In the genomic region with DNA sequence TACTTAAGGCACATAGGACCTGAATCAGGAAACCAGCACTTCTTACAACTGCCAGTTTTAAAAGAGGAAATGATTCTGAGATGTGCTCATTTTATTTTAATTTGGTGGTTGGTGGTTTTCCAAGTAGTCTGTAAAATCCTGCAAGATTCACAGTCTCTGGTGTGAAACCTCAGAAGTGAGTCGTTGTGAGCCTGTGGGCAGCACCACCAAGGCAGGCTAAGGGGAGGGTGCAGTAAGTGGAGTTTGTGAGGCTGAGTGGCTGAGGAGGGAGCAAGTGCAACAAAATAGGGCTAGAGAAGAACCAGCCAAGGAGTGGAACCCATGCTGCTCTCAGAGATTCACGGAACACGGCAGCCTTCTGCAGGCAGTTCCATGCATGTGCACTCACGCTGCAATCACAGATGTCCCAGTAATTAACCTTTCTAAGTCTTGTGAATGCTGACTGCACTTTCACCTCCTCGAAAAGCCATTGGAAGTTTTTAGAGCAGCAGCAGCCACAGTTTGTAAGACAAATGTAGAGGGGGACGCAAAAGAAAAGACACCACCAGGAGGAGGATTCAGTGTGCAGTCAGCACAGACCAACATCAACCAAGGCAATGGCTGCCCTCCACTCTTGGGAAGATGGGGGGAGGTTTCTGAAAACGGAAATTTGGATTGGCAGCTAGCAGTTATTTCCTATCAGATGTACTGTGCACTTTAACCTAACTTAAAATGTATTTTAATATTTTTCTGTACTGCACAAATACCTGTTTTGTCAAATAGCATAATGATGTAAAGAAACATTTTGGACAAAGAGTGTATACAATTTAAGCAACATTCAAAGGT, we compare ENCODE assay signal across 8 cellular contexts. TPM values are rescaled to one million over a fixed set of nuclear protein-coding genes. Genes with fewer than 3 reads are reported as not detected.
DNase-seq lines count a peak whose midpoint lies in the region; ATAC-seq and TF ChIP-seq lines count a peak whose summit lies in the region.

No MANE protein-coding gene starts in this region.

- POLR2A ChIA-PET in CD8-positive, alpha-beta T cell (lab: Charles Lee), result interaction anchor here (0.7 kb wide), 1 partner anchor 18 kb away, joined by 7 read pairs; no protein-coding TSS in a partner anchor

- H3K27me3 Mint-ChIP-seq in CD8-positive, alpha-beta T cell (ENCODE audit: low read depth), result no peaks in the 10 kb centered on the region

- peak; percentile 13 to 73 (median 44) for DNase-seq in CD8-positive, alpha-beta T cell
- DNase-seq in HS-5 (ENCODE audit: low read depth) (peak; percentile 10), globus pallidus (ENCODE audit: low spot score) (peak; percentile 22), middle frontal gyrus (ENCODE audit: extremely low spot score, low spot score) (no peak), NCI-H510A (lab: John Stamatoyannopoulos, UW) (no peak)
- DNase-seq in activated CD4-positive, alpha-beta T cell treated with anti-CD3 and anti-CD28 coated beads, Interleukin-2, amount 50 U/mL, for 48 hours, result peak; percentile 52 to 60
- peak; percentile 35 to 79 for DNase-seq in stimulated activated effector memory CD8-positive, alpha-beta T cell treated with anti-CD3 and anti-CD28 coated beads, Interleukin-12 subunit alpha, Interleukin-12 subunit beta, amount 100 ng/mL, for 72 hours (ENCODE audit: low spot score in 2 of 2)

- peaks cover 20% of the 10 kb centered on the region for H3K4me1 ChIP-seq in CD8-positive, alpha-beta T cell (ENCODE audit: insufficient read depth, low read length)

- H3K36me3 Mint-ChIP-seq in CD8-positive, alpha-beta T cell, result peaks cover 23% of the 10 kb centered on the region
- H3K36me3 Mint-ChIP-seq in stimulated activated effector memory CD8-positive, alpha-beta T cell treated with anti-CD3 and anti-CD28 coated beads, Interleukin-12 subunit alpha, Interleukin-12 subunit beta, amount 100 ng/mL, for 72 hours, result peaks cover 11% of the 10 kb centered on the region

- no peaks in the 10 kb centered on the region for H3K27me3 ChIP-seq in CD8-positive, alpha-beta T cell (ENCODE audit: insufficient read depth, low read length)

- intact Hi-C loops in CD8-positive, alpha-beta T cell (cut with DNase I, micrococcal nuclease), result loop anchor here in 1 of 2 experiments (1.0 kb wide), 1 partner anchor 201 kb away; no protein-coding TSS in a partner anchor

- H3K4me3 Mint-ChIP-seq in CD8-positive, alpha-beta T cell, result peak overlapping the region; percentile 19
- peak overlapping the region; percentile 17 for H3K4me3 Mint-ChIP-seq in stimulated activated effector memory CD8-positive, alpha-beta T cell treated with anti-CD3 and anti-CD28 coated beads, Interleukin-12 subunit alpha, Interleukin-12 subunit beta, amount 100 ng/mL, for 72 hours

- peak overlapping the region; percentile 72 for H3K27ac Mint-ChIP-seq in CD8-positive, alpha-beta T cell
- peak overlapping the region; percentile 35 for H3K27ac Mint-ChIP-seq in stimulated activated effector memory CD8-positive, alpha-beta T cell treated with anti-CD3 and anti-CD28 coated beads, Interleukin-12 subunit alpha, Interleukin-12 subunit beta, amount 100 ng/mL, for 72 hours

- CTCF ChIA-PET in CD8-positive, alpha-beta T cell (lab: Charles Lee), result interaction anchor here (1.1 to 2.5 kb wide), 2 partner anchors 23 to 200 kb away, joined by 3 to 11 read pairs; no protein-coding TSS in a partner anchor

- no peaks in the 10 kb centered on the region for H3K9me3 ChIP-seq in CD8-positive, alpha-beta T cell (ENCODE audit: low read length)

- TF ChIP-seq CTCF in CD8-positive, alpha-beta T cell (IDR thresholded peaks at IDR 0.05), result no peak

- no peak overlapping the region for H3K4me3 ChIP-seq in CD8-positive, alpha-beta T cell (ENCODE audit: low read depth, low read length)

- H3K27ac ChIP-seq in CD8-positive, alpha-beta T cell (ENCODE audit: low read depth, low read length), result no peak overlapping the region

- H3K36me3 ChIP-seq in CD8-positive, alpha-beta T cell (ENCODE audit: insufficient read depth, low read length), result no peaks in the 10 kb centered on the region

- ATAC-seq in CD8-positive, alpha-beta T cell, result peak; percentile 94
- peak; percentile 77 for ATAC-seq in GM21360 (IDR thresholded peaks at IDR 0.05; ENCODE audit: unreplicated experiment)
- peak; percentile 100 for ATAC-seq in stimulated activated effector memory CD8-positive, alpha-beta T cell treated with anti-CD3 and anti-CD28 coated beads, Interleukin-12 subunit alpha, Interleukin-12 subunit beta, amount 100 ng/mL, for 72 hours

- no peaks in the 10 kb centered on the region for H3K9me3 Mint-ChIP-seq in CD8-positive, alpha-beta T cell
- H3K9me3 Mint-ChIP-seq in stimulated activated effector memory CD8-positive, alpha-beta T cell treated with anti-CD3 and anti-CD28 coated beads, Interleukin-12 subunit alpha, Interleukin-12 subunit beta, amount 100 ng/mL, for 72 hours, result no peaks in the 10 kb centered on the region

- peaks cover 35% of the 10 kb centered on the region for H3K4me1 Mint-ChIP-seq in CD8-positive, alpha-beta T cell (ENCODE audit: low read depth)
- peaks cover 35% of the 10 kb centered on the region for H3K4me1 Mint-ChIP-seq in stimulated activated effector memory CD8-positive, alpha-beta T cell treated with anti-CD3 and anti-CD28 coated beads, Interleukin-12 subunit alpha, Interleukin-12 subunit beta, amount 100 ng/mL, for 72 hours

RNA-seq across cellular contexts. Expression of a gene that starts 44.9 kb away (rescaled TPM):
- total RNA-seq in CD8-positive, alpha-beta T cell, result 10 to 100 TPM; 30.5 to 31.0 TPM

Comparison
In these comparisons a context has a peak if more than half of its experiments do, and no peak if none do; other contexts are left out.
1. DNase-seq: peak in CD8-positive, alpha-beta T cell (7 of 7), HS-5 (single experiment), activated CD4-positive, alpha-beta T cell treated with anti-CD3 and anti-CD28 coated beads, Interleukin-2, amount 50 U/mL, for 48 hours (2 of 2), globus pallidus (single experiment) and stimulated activated effector memory CD8-positive, alpha-beta T cell treated with anti-CD3 and anti-CD28 coated beads, Interleukin-12 subunit alpha, Interleukin-12 subunit beta, amount 100 ng/mL, for 72 hours (2 of 2); none in middle frontal gyrus (single experiment) and NCI-H510A (single experiment).
2. Peak in every context shown above with its lines, with median percentiles within 50 percentile points of each other: ATAC-seq.